8 cellular contexts compared by ENCODE assay signal in the genomic region with DNA sequence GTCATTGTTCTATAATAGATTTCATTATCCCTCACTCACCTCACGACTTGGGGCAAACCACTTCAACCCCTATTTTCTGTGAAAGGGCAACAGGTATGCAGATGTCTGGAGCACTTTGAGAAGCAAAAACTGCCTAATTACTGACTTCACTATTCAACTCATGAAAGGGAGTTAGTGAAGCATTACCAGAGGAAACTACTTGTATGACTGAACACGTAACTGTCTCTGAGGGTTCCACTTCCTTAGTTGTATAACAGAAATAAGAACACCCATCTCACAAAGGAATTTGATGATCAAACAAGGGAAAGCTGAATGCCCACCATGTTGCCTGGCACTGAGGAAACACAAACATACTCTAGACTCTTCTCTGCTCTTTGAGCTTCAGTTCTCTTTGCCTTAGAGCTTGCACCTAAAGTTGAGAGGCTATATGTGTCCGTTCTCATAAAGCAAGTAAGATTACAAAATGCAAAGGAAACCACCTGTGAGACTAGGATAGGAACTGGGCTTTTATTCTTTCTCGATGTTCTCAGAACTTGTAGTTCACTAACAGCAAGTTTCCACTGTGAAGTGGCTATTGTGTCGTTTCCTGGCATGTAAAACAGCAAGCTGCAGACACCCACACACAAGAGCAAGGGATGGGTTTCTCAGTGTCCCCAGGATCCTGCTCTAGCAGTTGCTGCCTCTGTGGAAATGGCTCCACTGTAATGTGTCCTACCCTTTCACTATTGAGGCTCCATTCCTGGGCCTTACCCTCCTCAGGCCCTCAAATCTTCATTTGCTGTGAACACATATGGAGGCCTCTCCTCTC. TPM values are rescaled to one million over a fixed set of nuclear protein-coding genes. Genes with fewer than 3 reads are reported as not detected.
DNase-seq lines count a peak whose midpoint lies in the region; ATAC-seq and TF ChIP-seq lines count a peak whose summit lies in the region.

No MANE protein-coding gene starts in this region.

- 47 to 54% methylated on average over 5 of the region's 5 CpGs for WGBS in esophagus, 2 donors

- intact Hi-C loops in OCI-LY7 (cut with micrococcal nuclease; ENCODE audit: unreplicated experiment), result loop anchor here (5.0 kb wide), 1 partner anchor 715 kb away; a partner anchor contains a TSS

- H3K36me3 ChIP-seq in OCI-LY7 (ENCODE audit: insufficient read depth, low read length) (peaks cover 64% of the 10 kb centered on the region), esophagus (ENCODE audit: control insufficient read depth in 2 of 2, insufficient read depth in 2 of 2, low read length in 1 of 2) (no peaks in the 10 kb centered on the region)

- POLR2A ChIA-PET in OCI-LY7 (lab: Charles Lee), result interaction anchor here (0.7 to 7.3 kb wide), 12 partner anchors 9 to 663 kb away, joined by 3 to 192 read pairs (median 4); a partner anchor contains a TSS

- no peaks in the 10 kb centered on the region for H3K27me3 ChIP-seq in esophagus (ENCODE audit: control insufficient read depth in 1 of 2, insufficient read depth in 2 of 2, low read length in 2 of 2)

- H4K20me1 ChIP-seq in OCI-LY7 (ENCODE audit: insufficient read depth, low read length), result peaks cover 36% of the 10 kb centered on the region

- DNase-seq in NCI-H1436 (lab: John Stamatoyannopoulos, UW), result peak; percentile 28
- no peak for DNase-seq in NCI-H1436 treated with DMSO at 0.1 percent for 48 hours (lab: John Stamatoyannopoulos, UW)
- peak; percentile 92 for DNase-seq in OCI-LY7 (ENCODE audit: low spot score)
- DNase-seq in D341Med (ENCODE audit: low spot score), result no peak
- no peak for DNase-seq in C1 segment of cervical spinal cord (lab: John Stamatoyannopoulos, UW)
- DNase-seq in foreskin fibroblast, result no peak

- peaks cover 69% of the 10 kb centered on the region for H3K79me2 ChIP-seq in OCI-LY7 (ENCODE audit: insufficient read depth, low read depth, low read length)

- no TSS peak for BruUV-seq in OCI-LY7 (replicated peaks; lab: Mats Ljungman, UMichigan)

- H3K4me1 ChIP-seq in OCI-LY7 (ENCODE audit: insufficient read depth, low read length, poor library complexity, severe bottlenecking), result peaks cover 68% of the 10 kb centered on the region
- peaks cover 0 to 2% of the 10 kb centered on the region in 2 donors for H3K4me1 ChIP-seq in esophagus (ENCODE audit: control insufficient read depth in 2 of 2, insufficient read depth in 2 of 2, low read length in 1 of 2)

- no peak overlapping the region for H2AFZ ChIP-seq in OCI-LY7 (ENCODE audit: low read length)

- H3K9me3 ChIP-seq in OCI-LY7 (ENCODE audit: low read length) (peaks cover 3% of the 10 kb centered on the region; the same call in 1 of the 2 replicates), esophagus (ENCODE audit: control insufficient read depth in 2 of 2, insufficient read depth in 1 of 2, low read depth in 1 of 2, low read length in 1 of 2) (no peaks in the 10 kb centered on the region)

- CTCF ChIA-PET in OCI-LY7 (lab: Charles Lee; ENCODE audit: unreplicated experiment), result no interaction called here

- peak overlapping the region; percentile 88 for H3K4me2 ChIP-seq in OCI-LY7 (ENCODE audit: low read length)

- peak overlapping the region; percentile 98 for H3K27ac ChIP-seq in OCI-LY7 (ENCODE audit: low read depth, low read length, poor library complexity, severe bottlenecking)
- peak overlapping the region; percentile 3 to 26 for H3K27ac ChIP-seq in esophagus (ENCODE audit: low read depth in 2 of 2, low read length in 1 of 2)

- H3K4me3 ChIP-seq in OCI-LY7 (ENCODE audit: low read depth, low read length, poor library complexity, severe bottlenecking) (peak overlapping the region; percentile 82), esophagus (ENCODE audit: low read depth in 1 of 2, low read length in 2 of 2) (no peak overlapping the region), foreskin fibroblast (ENCODE audit: low read depth in 1 of 2, low read length in 2 of 2) (no peak overlapping the region)

- H3K9me2 ChIP-seq in OCI-LY7 (ENCODE audit: insufficient read depth, low read length), result no peaks in the 10 kb centered on the region

- no peak for TF ChIP-seq CTCF in OCI-LY7 (conservative IDR thresholded peaks at IDR 0.05; ENCODE audit: low read length)
- TF ChIP-seq CTCF in foreskin fibroblast (IDR thresholded peaks at IDR 0.05; ENCODE audit: low read depth, low read length), result no peak

- peak; percentile 46 for ATAC-seq in HG02623 (IDR thresholded peaks at IDR 0.05; ENCODE audit: unreplicated experiment)

RNA-seq across cellular contexts. Expression of a gene that starts 2.6 kb away (rescaled TPM):
- 116 and 126 TPM in 2 replicates for total RNA-seq in OCI-LY7 (2014; rRNA removed; shearing (Covaris generic))
- total RNA-seq in OCI-LY7 (2022), result 88.7 and 101 TPM in 2 replicates
- 10 to 100 TPM; 11.5 to 12.9 TPM for polyA plus RNA-seq in esophagus

Comparison
In these comparisons a context has a peak if more than half of its experiments do, and no peak if none do; other contexts are left out.
1. DNase-seq: peak in NCI-H1436 (single experiment) and OCI-LY7 (single experiment); none in NCI-H1436 treated with DMSO at 0.1 percent for 48 hours (single experiment), D341Med (single experiment), C1 segment of cervical spinal cord (0 of 14) and foreskin fibroblast (0 of 2).